1 cellular context compared by ENCODE assay signal in genomic region chr9:128152133-128152780, GRCh38.
TF ChIP-seq lines count a peak whose summit lies in the region.

No MANE protein-coding gene starts in this region.

TF ChIP-seq in H1, 55 proteins besides CTCF, POLR2A, EP300 and RAD21:
- TF ChIP-seq SAP30 (IDR thresholded peaks at IDR 0.05; ENCODE audit: insufficient read depth, insufficient replicate concordance, low read length) (no peak), HDAC6 (IDR thresholded peaks at IDR 0.05; ENCODE audit: low read depth, low read length) (no peak), KDM1A (IDR thresholded peaks at IDR 0.05; ENCODE audit: borderline replicate concordance, low read length) (no peak), CTBP2 (IDR thresholded peaks at IDR 0.05; ENCODE audit: borderline replicate concordance, insufficient read depth, insufficient read length, low read length) (no peak), EGR1 (IDR thresholded peaks at IDR 0.05; ENCODE audit: borderline replicate concordance, low read depth, low read length) (no peak), TCF12 (IDR thresholded peaks at IDR 0.05; ENCODE audit: low read depth, low read length) (no peak), EZH2 (IDR thresholded peaks at IDR 0.05; ENCODE audit: low read depth, low read length, severe bottlenecking) (no peak)
